20 cellular contexts compared by ENCODE assay signal in genomic region chr17:75920045-75920560, GRCh38.
"Had no signal": no experiment of that assay in that cellular context is flagged by ENCODE, and none has a peak within 500 bp of the region (broad histone marks: within the 10 kb centered on the region; RNA-seq: fewer than 3 reads in every experiment).

No MANE protein-coding gene starts in this region.

- H3K27ac ChIP-seq: body of pancreas, cardiac muscle cell, foreskin keratinocyte, neural progenitor cell, psoas muscle, right atrium auricular region, tibial artery, WERI-Rb-1 had no signal

- H2AFZ ChIP-seq: neural progenitor cell had no signal

- H3K36me3 ChIP-seq: cardiac muscle cell, neural progenitor cell, right atrium auricular region had no signal

- H3K27me3 ChIP-seq: body of pancreas, cardiac muscle cell, foreskin keratinocyte, neural progenitor cell, right atrium auricular region, tibial artery had no signal

- H3K4me2 ChIP-seq: neural progenitor cell had no signal

- H3K4me1 ChIP-seq: body of pancreas, foreskin keratinocyte, neural progenitor cell, psoas muscle, tibial artery had no signal

- H3K4me3 ChIP-seq: body of pancreas, cardiac muscle cell, neural progenitor cell, psoas muscle, right atrium auricular region, tibial artery had no signal

- ATAC-seq: activated CD8-positive, alpha-beta T cell treated with anti-CD3 and anti-CD28 coated beads, Interleukin-2, amount 10 ng/mL, durations not matched to agents 7 days and 5 days; body of pancreas; foreskin keratinocyte; left lobe of liver; naive thymus-derived CD8-positive, alpha-beta T cell; psoas muscle had no signal

- H3K9me3 ChIP-seq: body of pancreas, psoas muscle, right atrium auricular region, tibial artery had no signal

- DNase-seq: activated CD4-positive, alpha-beta T cell treated with anti-CD3 and anti-CD28 coated beads, Interleukin-2, amount 10 ng/mL, durations not matched to agents 7 days and 5 days; activated CD4-positive, CD25-positive, alpha-beta regulatory T cell treated with anti-CD3 and anti-CD28 coated beads, Interleukin-2, amount 50 U/mL, for 72 hours; activated CD8-positive, alpha-beta T cell treated with anti-CD3 and anti-CD28 coated beads, Interleukin-2, amount 10 ng/mL, durations not matched to agents 7 days and 5 days; activated gamma-delta T cell; anterior cingulate cortex; body of pancreas; dermis blood vessel endothelial cell; effector CD8-positive, alpha-beta T cell; foreskin keratinocyte; kidney; naive thymus-derived CD8-positive, alpha-beta T cell; psoas muscle; stimulated activated CD4-positive, alpha-beta T cell treated with anti-CD3 and anti-CD28 coated beads, Interleukin-4, amount 100 ng/mL, for 24 hours; stimulated activated naive CD4-positive, alpha-beta T cell treated with Interleukin-2 at 50 U/mL for 16 hours; tibial artery; WERI-Rb-1 had no signal

- H3K9ac ChIP-seq: neural progenitor cell had no signal
